11 cellular contexts compared by ENCODE assay signal in the genomic region with DNA sequence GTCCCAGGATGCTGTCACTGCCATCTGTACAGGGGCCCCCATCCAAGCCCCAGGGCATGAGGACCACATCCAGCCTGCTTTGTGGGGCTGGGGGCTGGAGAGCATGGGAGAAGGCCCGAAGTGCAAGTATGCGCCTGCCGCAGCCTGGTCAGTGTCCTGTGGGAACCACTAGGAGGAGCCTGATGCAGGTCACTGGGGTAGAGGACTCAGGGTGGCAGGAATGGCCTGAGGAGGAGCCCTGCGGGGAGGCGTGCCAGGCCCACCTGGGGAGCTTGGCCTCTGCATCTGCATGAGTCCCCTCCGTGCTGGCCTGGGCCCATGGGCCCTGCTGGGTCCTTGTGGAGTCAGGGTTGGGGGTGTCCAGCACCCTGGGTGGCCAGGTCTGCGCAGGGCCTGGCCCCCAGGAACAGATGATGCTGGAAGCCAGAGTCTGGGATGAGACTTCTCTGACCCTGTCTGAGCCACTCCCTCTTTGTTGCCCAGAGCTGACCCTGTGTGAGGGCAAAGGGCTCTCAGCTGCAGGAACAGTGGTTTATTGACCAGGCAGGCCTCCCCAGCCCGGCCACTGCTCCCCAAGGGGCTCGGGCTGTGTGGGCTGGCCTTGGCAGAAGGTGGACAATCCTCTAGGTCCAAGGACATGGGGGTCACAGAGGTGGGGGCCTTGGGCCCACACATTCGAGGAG. TPM values are rescaled to one million over a fixed set of nuclear protein-coding genes. Genes with fewer than 3 reads are reported as not detected.
DNase-seq lines count a peak whose midpoint lies in the region; ATAC-seq, FAIRE-seq and TF ChIP-seq lines count a peak whose summit lies in the region.
"Not testable (repeated sequence)": the region's sequence is repeated elsewhere in the genome, so short reads cannot be mapped to it uniquely, and the experiment has no call there.
"Had no signal": no experiment of that assay in that cellular context is flagged by ENCODE, and none has a peak within 500 bp of the region (broad histone marks: within the 10 kb centered on the region; RNA-seq: fewer than 3 reads in every experiment).

No MANE protein-coding gene starts in this region.

- TF ChIP-seq POLR2A in A549 (IDR thresholded peaks at IDR 0.05; ENCODE audit: low read length); K562 (conservative IDR thresholded peaks at IDR 0.05); HepG2 (IDR thresholded peaks at IDR 0.05; ENCODE audit: insufficient read depth in 1 of 2, low read depth in 2 of 2, low read length in 2 of 2): not testable (repeated sequence)

- in situ Hi-C loops in Panc1 (cut with HindIII; ENCODE audit: low pct_unique_long_range_greater_than_20kb, low sequenced_read_pairs); K562 (cut with MboI); HepG2 (cut with HindIII; ENCODE audit: extremely low pct_ligation_motif_present, low pct_unique_long_range_greater_than_20kb): not testable (repeated sequence)

- not testable (repeated sequence) for H3K9me3 ChIP-seq in A549; Panc1 (ENCODE audit: control insufficient read depth, insufficient read depth, low read depth, low read length); K562 (replicated peaks; ENCODE audit: control insufficient read depth, insufficient read depth, low read depth, low read length); HepG2 (ENCODE audit: low read length); psoas muscle

- H3K9ac ChIP-seq in K562 (ENCODE audit: insufficient read depth in 1 of 2, low read depth in 2 of 2, low read length in 2 of 2); HepG2 (ENCODE audit: insufficient read depth, low read depth, low read length): not testable (repeated sequence)

- peak; percentile 86; a peak in 5 of 6 replicates for ATAC-seq in A549
- peak; percentile 42; the same call in 1 of the 2 replicates for ATAC-seq in Panc1
- ATAC-seq in K562, result peak; percentile 81
- peak; percentile 67 for ATAC-seq in left colon
- ATAC-seq in HepG2, result peak; percentile 91
- ATAC-seq in psoas muscle, result peak; percentile 42 to 53 (median 47)

- not testable (repeated sequence) for TF ChIP-seq CTCF in A549 (IDR thresholded peaks at IDR 0.05); Panc1 (IDR thresholded peaks at IDR 0.05); K562 (IDR thresholded peaks at IDR 0.05 in 2 of 3, conservative IDR thresholded peaks at IDR 0.05 in 1 of 3; ENCODE audit: insufficient read depth in 2 of 3, low read depth in 1 of 3, low read length in 3 of 3); HepG2 (CRISPR knock-in tag; IDR thresholded peaks at IDR 0.05); psoas muscle (IDR thresholded peaks at IDR 0.05)

- CTCF ChIA-PET in A549 (lab: Yijun Ruan, JAX), result interaction anchor here (0.5 to 1.1 kb wide), 2 partner anchors 26 to 172 kb away, joined by 3 read pairs; no protein-coding TSS in a partner anchor
- CTCF ChIA-PET in Panc1 (lab: Charles Lee); K562 (lab: Yijun Ruan, JAX; ENCODE audit: low intra/inter-chr PET ratio); HepG2 (lab: Yijun Ruan, JAX; ENCODE audit: low intra/inter-chr PET ratio, low total read pairs): not testable (repeated sequence)

- not testable (repeated sequence) for H3K79me2 ChIP-seq in K562 (ENCODE audit: control insufficient read depth, insufficient read depth, low read length); HepG2 (ENCODE audit: insufficient read depth, low read length)

- not testable (repeated sequence) for H3K4me3 ChIP-seq in A549; Panc1 (ENCODE audit: low read depth in 2 of 2, low read length in 2 of 2); K562; HepG2 (replicated peaks in 1 of 3; ENCODE audit: insufficient read depth in 1 of 3, low read depth in 2 of 3, low read length in 3 of 3); psoas muscle

- not testable (repeated sequence) for H3K9me1 ChIP-seq in K562 (ENCODE audit: control insufficient read depth, insufficient read depth, low read length)

- H3K4me1 ChIP-seq in A549; Panc1 (ENCODE audit: control insufficient read depth, insufficient read depth, low read length); K562 (replicated peaks in 1 of 2; ENCODE audit: control insufficient read depth in 2 of 2, insufficient read depth in 2 of 2, low read length in 2 of 2); HepG2 (ENCODE audit: insufficient read depth, low read length); psoas muscle: not testable (repeated sequence)

- H2AFZ ChIP-seq in K562 (ENCODE audit: low read depth, low read length); HepG2 (ENCODE audit: low read length): not testable (repeated sequence)

- not testable (repeated sequence) for H3K4me2 ChIP-seq in A549; K562 (ENCODE audit: insufficient read depth, low read length); HepG2 (ENCODE audit: low read depth, low read length)

- not testable (repeated sequence) for TF ChIP-seq RAD21 in A549 (conservative IDR thresholded peaks at IDR 0.05 in 1 of 2, IDR thresholded peaks at IDR 0.05 in 1 of 2); K562 (CRISPR knock-in tag; conservative IDR thresholded peaks at IDR 0.05 in 1 of 2, IDR thresholded peaks at IDR 0.05 in 1 of 2); HepG2 (CRISPR knock-in tag; IDR thresholded peaks at IDR 0.05)

- TF ChIP-seq EP300 in A549 (IDR thresholded peaks at IDR 0.05); K562 (IDR thresholded peaks at IDR 0.05; ENCODE audit: low read length); HepG2 (IDR thresholded peaks at IDR 0.05; ENCODE audit: low read depth in 2 of 2, low read length in 2 of 2); HepG2 (CRISPR knock-in tag; IDR thresholded peaks at IDR 0.05; ENCODE audit: borderline replicate concordance): not testable (repeated sequence)

- H3K27me3 ChIP-seq in Panc1 (ENCODE audit: control insufficient read depth, insufficient read depth, low read length); K562 (ENCODE audit: control insufficient read depth in 2 of 2, insufficient read depth in 2 of 2, low read length in 2 of 2); HepG2 (ENCODE audit: control insufficient read depth in 1 of 2, insufficient read depth in 2 of 2, low read length in 2 of 2); psoas muscle (ENCODE audit: insufficient read depth in 3 of 3, low read length in 2 of 3): not testable (repeated sequence)

- H3K36me3 ChIP-seq in Panc1 (ENCODE audit: control insufficient read depth, insufficient read depth, low read length); K562 (ENCODE audit: control insufficient read depth, insufficient read depth, low read length); HepG2 (replicated peaks in 1 of 2; ENCODE audit: control insufficient read depth in 1 of 2, insufficient read depth in 2 of 2, low read length in 2 of 2); psoas muscle (ENCODE audit: insufficient read depth in 1 of 2, low read depth in 1 of 2): not testable (repeated sequence)

- H4K20me1 ChIP-seq in K562 (replicated peaks; ENCODE audit: control insufficient read depth, insufficient read depth, low read length); HepG2 (ENCODE audit: insufficient read depth, low read length): not testable (repeated sequence)

- not testable (repeated sequence) for DNase-seq in A549 (ENCODE audit: low read depth in 1 of 2, low spot score in 1 of 2); Panc1 (ENCODE audit: low read depth, low spot score); K562 (ENCODE audit: extremely low read depth in 1 of 4, low spot score in 3 of 4); left colon; HepG2 (ENCODE audit: low spot score); psoas muscle

- intact Hi-C loops in Panc1 (cut with micrococcal nuclease; ENCODE audit: unreplicated experiment); K562 (cut with micrococcal nuclease); left colon (cut with DNase I, micrococcal nuclease); HepG2 (cut with micrococcal nuclease; ENCODE audit: unreplicated experiment); psoas muscle (cut with DNase I): not testable (repeated sequence)

- no CpG with 5 or more reads among the region's 10 CpGs for WGBS in A549 (ENCODE audit: missing lambda C conversion rate)
- no CpG with 5 or more reads among the region's 10 CpGs for WGBS in K562 (ENCODE audit: insufficient coverage, low coverage, missing lambda C conversion rate)
- WGBS in HepG2 (ENCODE audit: low lambda C conversion rate), result no CpG with 5 or more reads among the region's 10 CpGs
- WGBS in psoas muscle, 3 donors, result no CpG with 5 or more reads among the region's 10 CpGs

- POLR2A ChIA-PET in A549 (lab: Yijun Ruan, JAX); Panc1 (lab: Charles Lee); K562 (lab: Yijun Ruan, JAX); HepG2 (lab: Yijun Ruan, JAX): not testable (repeated sequence)

- not testable (repeated sequence) for FAIRE-seq in A549 (lab: Jason Lieb, UNC)
- FAIRE-seq in K562 (lab: Jason Lieb, UNC), result peak; percentile 64
- peak; percentile 21 for FAIRE-seq in HepG2 (lab: Jason Lieb, UNC)

- H3K27ac ChIP-seq in A549; Panc1 (ENCODE audit: low read length); K562 (ENCODE audit: extremely low read depth, low read depth, low read length); HepG2 (ENCODE audit: extremely low read length, insufficient read depth, low read length); psoas muscle: not testable (repeated sequence)

- BruUV-seq in Panc1 (replicated peaks; lab: Mats Ljungman, UMichigan); K562 (replicated peaks; lab: Mats Ljungman, UMichigan); HepG2 (replicated peaks; lab: Mats Ljungman, UMichigan): not testable (repeated sequence)

RNA-seq across cellular contexts. Expression of gene DGCR6, which starts 6.3 kb away (rescaled TPM):
- polyA plus RNA-seq in A549 (2011; rRNA removed), result 0.67 and 1.2 TPM in 2 replicates
- polyA plus RNA-seq in A549 (2012; cell fraction: cytosol; rRNA removed), result 1.3 and 1.8 TPM in 2 replicates
- polyA plus RNA-seq in A549 (2012; cell fraction: nucleus; rRNA removed), result 2.9 and 3.7 TPM in 2 replicates
- 2.5 to 2.6 TPM (median 2.5 TPM) in 3 replicates for polyA plus RNA-seq in A549 (2017; fragmentation: RNase III; extraction: RNeasy Plus Mini Kit Qiagen cat#74134 plus additional on column Dnase treatment)
- polyA minus RNA-seq in A549 (2011; rRNA and poly(A)+ RNA removed), result 0.99 and 3.1 TPM in 2 replicates
- total RNA-seq in Panc1 (2021; ENCODE audit: unreplicated experiment), result 2.2 TPM
- 2.0 TPM for polyA plus RNA-seq in Panc1 (2012; ENCODE audit: insufficient read length)
- 3.8 and 8.7 TPM in 2 replicates for total RNA-seq in K562 (2011; cell fraction: chromatin; rRNA removed; ENCODE audit: low replicate concordance)
- total RNA-seq in K562 (2011; cell fraction: nucleolus; rRNA removed), result 9.1 and 10.7 TPM in 2 replicates
- 5.1 and 6.2 TPM in 2 replicates for total RNA-seq in K562 (2011; cell fraction: nucleoplasm; rRNA removed)
- total RNA-seq in K562 (2014; rRNA removed), result 1.9 and 2.9 TPM in 2 replicates
- total RNA-seq in K562 (2014; rRNA removed; fragmentation: Illumina TruSeq; extraction: Trizol), result 1.3 and 1.4 TPM in 2 replicates
- total RNA-seq in K562 (2015; rRNA removed; fragmentation: Illumina TruSeq; extraction: Trizol), result 0.60 and 1.4 TPM in 2 replicates
- 2.0 and 2.7 TPM in 2 replicates for total RNA-seq in K562 (2021)
- polyA plus RNA-seq in K562 (2011; rRNA removed), result 1.5 and 1.8 TPM in 2 replicates
- 1.7 and 3.2 TPM in 2 replicates for polyA plus RNA-seq in K562 (2011; cell fraction: cytosol; rRNA removed)
- 9.6 and 11.7 TPM in 2 replicates for polyA plus RNA-seq in K562 (2011; cell fraction: nucleus; rRNA removed)
- 1.1 and 2.2 TPM in 2 replicates for polyA plus RNA-seq in K562 (2012)
- 0.79 and 2.0 TPM in 2 replicates for polyA plus RNA-seq in K562 (2014; fragmentation: Illumina TruSeq; extraction: Trizol)
- under 1 TPM in 1 of 2 experiments, not detected in 1; 0.32 TPM for polyA plus RNA-seq in K562 (2014; fragmentation: Nextera tagmentation; extraction: Ambion mirVana)
- polyA plus RNA-seq in K562 (2014; rRNA removed), result 2.4 and 3.8 TPM in 2 replicates
- polyA minus RNA-seq in K562 (2011; rRNA and poly(A)+ RNA removed), result 0.70 and 1.1 TPM in 2 replicates
- polyA minus RNA-seq in K562 (2011; cell fraction: cytosol; rRNA and poly(A)+ RNA removed), result 1.5 and 2.7 TPM in 2 replicates
- 7.1 and 8.0 TPM in 2 replicates for polyA minus RNA-seq in K562 (2011; cell fraction: nucleus; rRNA and poly(A)+ RNA removed)
- total RNA-seq in left colon, result 1 to 10 TPM; 1.2 to 2.3 TPM
- total RNA-seq in HepG2 (2016; rRNA removed; fragmentation: Illumina TruSeq; extraction: Trizol), result 0.07 TPM in 1 of 2 replicates, not detected in the other
- total RNA-seq in HepG2 (2016; cell fraction: cytosol; rRNA removed; fragmentation: Illumina TruSeq; extraction: Trizol; ENCODE audit: low read depth), result 0.71 TPM in 1 of 2 replicates, not detected in the other
- total RNA-seq in HepG2 (2016; cell fraction: insoluble cytoplasmic fraction; rRNA removed; fragmentation: Illumina TruSeq; extraction: Trizol), result not detected in 2 replicates
- total RNA-seq in HepG2 (2016; cell fraction: membrane; rRNA removed; fragmentation: Illumina TruSeq; extraction: Trizol), result not detected in 2 replicates
- total RNA-seq in HepG2 (2016; cell fraction: nucleus; rRNA removed; fragmentation: Illumina TruSeq; extraction: Trizol), result 0.12 TPM in 1 of 2 replicates, not detected in the other
- polyA plus RNA-seq in HepG2 (2011; rRNA removed), result 0.13 TPM in 1 of 2 replicates, not detected in the other
- polyA plus RNA-seq in HepG2 (2011; cell fraction: cytosol; rRNA removed), result 0.05 TPM in 1 of 2 replicates, not detected in the other
- 0.16 and 0.17 TPM in 2 replicates for polyA plus RNA-seq in HepG2 (2011; cell fraction: nucleus; rRNA removed)
- not detected in 2 replicates for polyA plus RNA-seq in HepG2 (2012)
- 0.26 TPM in 1 of 2 replicates, not detected in the other for polyA plus RNA-seq in HepG2 (2016; cell fraction: cytosol; fragmentation: Illumina TruSeq; extraction: Trizol; ENCODE audit: low read depth)
- not detected in 2 replicates for polyA plus RNA-seq in HepG2 (2016; cell fraction: insoluble cytoplasmic fraction; fragmentation: Illumina TruSeq; extraction: Trizol; ENCODE audit: low read depth)
- 0.33 TPM in 1 of 2 replicates, not detected in the other for polyA plus RNA-seq in HepG2 (2016; cell fraction: membrane; fragmentation: Illumina TruSeq; extraction: Trizol; ENCODE audit: low read depth)
- polyA plus RNA-seq in HepG2 (2016; cell fraction: nucleus; fragmentation: Illumina TruSeq; extraction: Trizol; ENCODE audit: insufficient read depth, low read depth), result not detected in 2 replicates
- 0.12 and 2.3 TPM in 2 replicates for polyA minus RNA-seq in HepG2 (2011; rRNA and poly(A)+ RNA removed; ENCODE audit: low replicate concordance)
- polyA minus RNA-seq in HepG2 (2011; cell fraction: cytosol; rRNA and poly(A)+ RNA removed), result not detected in 2 replicates
- polyA minus RNA-seq in HepG2 (2011; cell fraction: nucleus; rRNA and poly(A)+ RNA removed), result not detected in 2 replicates
- total RNA-seq in psoas muscle, result 10 to 100 TPM; 13.1 to 30.6 (median 21.7) TPM
- polyA plus RNA-seq in psoas muscle, result 10 to 100 TPM in 1 of 3 donors, 1 to 10 TPM in 2; 8.0 to 27.7 (median 8.9) TPM

RNA-seq across cellular contexts. Expression of gene PRODH, which starts 23.7 kb away (rescaled TPM):
- polyA plus RNA-seq in A549 (2011; rRNA removed) (0.46 and 0.58 TPM in 2 replicates), A549 (2017; fragmentation: RNase III; extraction: RNeasy Plus Mini Kit Qiagen cat#74134 plus additional on column Dnase treatment) (1.5 to 2.4 TPM (median 2.3 TPM) in 3 replicates), K562 (2011; rRNA removed) (0.11 TPM in 1 of 2 replicates, not detected in the other), K562 (2014; fragmentation: Illumina TruSeq; extraction: Trizol) (not detected in 2 replicates), K562 (2014; fragmentation: Nextera tagmentation; extraction: Ambion mirVana) (not detected), K562 (2014; rRNA removed) (0.07 TPM in 1 of 2 replicates, not detected in the other), HepG2 (2011; rRNA removed) (0.30 and 0.76 TPM in 2 replicates), psoas muscle (10 to 100 TPM in 1 of 3 donors, 1 to 10 TPM in 2; 1.6 to 11.3 (median 4.5) TPM)
- 0.32 and 0.46 TPM in 2 replicates for polyA plus RNA-seq in A549 (2012; cell fraction: cytosol; rRNA removed)
- polyA plus RNA-seq in A549 (2012; cell fraction: nucleus; rRNA removed), result 6.8 and 7.1 TPM in 2 replicates
- polyA minus RNA-seq in A549 (2011; rRNA and poly(A)+ RNA removed), result 0.78 and 1.4 TPM in 2 replicates
- total RNA-seq in Panc1 (2021; ENCODE audit: unreplicated experiment) (1.4 TPM), K562 (2014; rRNA removed) (not detected in 2 replicates), K562 (2014; rRNA removed; fragmentation: Illumina TruSeq; extraction: Trizol) (not detected in 2 replicates), K562 (2015; rRNA removed; fragmentation: Illumina TruSeq; extraction: Trizol) (not detected in 2 replicates), K562 (2021) (not detected in 2 replicates), left colon (10 to 100 TPM; 10.2 to 15.5 TPM), HepG2 (2016; rRNA removed; fragmentation: Illumina TruSeq; extraction: Trizol) (0.29 TPM in 1 of 2 replicates, not detected in the other), psoas muscle (10 to 100 TPM in 3 of 4 donors, 1 to 10 TPM in 1; 4.5 to 52.6 (median 14.0) TPM)
- polyA plus RNA-seq in Panc1 (2012; ENCODE audit: insufficient read length), result 0.35 TPM
- 0.09 and 0.23 TPM in 2 replicates for total RNA-seq in K562 (2011; cell fraction: chromatin; rRNA removed; ENCODE audit: low replicate concordance)
- total RNA-seq in K562 (2011; cell fraction: nucleolus; rRNA removed), result 0.17 TPM in 1 of 2 replicates, not detected in the other
- not detected in 2 replicates for total RNA-seq in K562 (2011; cell fraction: nucleoplasm; rRNA removed)
- polyA plus RNA-seq in K562 (2011; cell fraction: cytosol; rRNA removed), result 0.03 TPM in 1 of 2 replicates, not detected in the other
- 0.26 TPM in 1 of 2 replicates, not detected in the other for polyA plus RNA-seq in K562 (2011; cell fraction: nucleus; rRNA removed)
- polyA plus RNA-seq in K562 (2012), result 0.01 TPM in 1 of 2 replicates, not detected in the other
- not detected in 2 replicates for polyA minus RNA-seq in K562 (2011; rRNA and poly(A)+ RNA removed)
- polyA minus RNA-seq in K562 (2011; cell fraction: cytosol; rRNA and poly(A)+ RNA removed), result not detected in 2 replicates
- 0.40 TPM in 1 of 2 replicates, not detected in the other for polyA minus RNA-seq in K562 (2011; cell fraction: nucleus; rRNA and poly(A)+ RNA removed)
- total RNA-seq in HepG2 (2016; cell fraction: cytosol; rRNA removed; fragmentation: Illumina TruSeq; extraction: Trizol; ENCODE audit: low read depth), result not detected in 2 replicates
- 0.30 TPM in 1 of 2 replicates, not detected in the other for total RNA-seq in HepG2 (2016; cell fraction: insoluble cytoplasmic fraction; rRNA removed; fragmentation: Illumina TruSeq; extraction: Trizol)
- total RNA-seq in HepG2 (2016; cell fraction: membrane; rRNA removed; fragmentation: Illumina TruSeq; extraction: Trizol), result not detected in 2 replicates
- 0.22 and 0.50 TPM in 2 replicates for total RNA-seq in HepG2 (2016; cell fraction: nucleus; rRNA removed; fragmentation: Illumina TruSeq; extraction: Trizol)
- 0.04 and 0.29 TPM in 2 replicates for polyA plus RNA-seq in HepG2 (2011; cell fraction: cytosol; rRNA removed)
- 7.8 and 9.7 TPM in 2 replicates for polyA plus RNA-seq in HepG2 (2011; cell fraction: nucleus; rRNA removed)
- polyA plus RNA-seq in HepG2 (2012), result 0.59 and 0.69 TPM in 2 replicates
- polyA plus RNA-seq in HepG2 (2016; cell fraction: cytosol; fragmentation: Illumina TruSeq; extraction: Trizol; ENCODE audit: low read depth), result not detected in 2 replicates
- polyA plus RNA-seq in HepG2 (2016; cell fraction: insoluble cytoplasmic fraction; fragmentation: Illumina TruSeq; extraction: Trizol; ENCODE audit: low read depth), result not detected in 2 replicates
- not detected in 2 replicates for polyA plus RNA-seq in HepG2 (2016; cell fraction: membrane; fragmentation: Illumina TruSeq; extraction: Trizol; ENCODE audit: low read depth)
- polyA plus RNA-seq in HepG2 (2016; cell fraction: nucleus; fragmentation: Illumina TruSeq; extraction: Trizol; ENCODE audit: insufficient read depth, low read depth), result 0.76 and 1.5 TPM in 2 replicates
- polyA minus RNA-seq in HepG2 (2011; rRNA and poly(A)+ RNA removed; ENCODE audit: low replicate concordance), result 0.26 and 0.62 TPM in 2 replicates
- 0.88 TPM in 1 of 2 replicates, not detected in the other for polyA minus RNA-seq in HepG2 (2011; cell fraction: cytosol; rRNA and poly(A)+ RNA removed)
- polyA minus RNA-seq in HepG2 (2011; cell fraction: nucleus; rRNA and poly(A)+ RNA removed), result 2.1 and 2.6 TPM in 2 replicates
- total RNA-seq: CD4-positive, alpha-beta T cell; GM23248; H4; HFFc6 had no signal
- polyA plus RNA-seq: CD14-positive monocyte, GM23248 had no signal
